Comparison of ENCODE assay signal across 25 cellular contexts in the genomic region with DNA sequence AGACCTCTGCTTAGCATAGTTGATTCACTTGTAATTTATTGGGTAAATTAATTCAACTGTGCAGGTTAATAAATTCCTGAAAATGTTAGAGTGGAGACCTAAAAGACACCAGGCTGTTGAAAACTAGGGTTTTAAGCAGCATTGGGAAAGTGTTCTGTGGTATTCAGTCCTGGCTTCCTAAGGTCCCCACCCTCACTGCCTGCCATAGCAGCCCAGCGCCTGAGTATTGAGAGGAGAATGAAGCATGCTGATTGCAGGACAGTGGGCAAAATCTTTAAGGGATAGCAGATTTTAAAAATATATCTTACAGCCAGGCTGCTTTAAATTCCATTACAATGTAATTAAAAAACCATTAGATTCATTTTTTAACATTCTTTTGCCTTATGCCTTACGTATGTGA. TPM values are rescaled to one million over a fixed set of nuclear protein-coding genes. Genes with fewer than 3 reads are reported as not detected.
"Had no signal": no experiment of that assay in that cellular context is flagged by ENCODE, and none has a peak within 500 bp of the region (broad histone marks: within the 10 kb centered on the region; RNA-seq: fewer than 3 reads in every experiment).

No MANE protein-coding gene starts in this region.

- H3K4me1 Mint-ChIP-seq: activated CD4-positive, alpha-beta T cell treated with anti-CD3 and anti-CD28 coated beads for 36 hours; activated naive CD8-positive, alpha-beta T cell treated with anti-CD3 and anti-CD28 coated beads for 36 hours; natural killer cell; stimulated activated effector memory CD8-positive, alpha-beta T cell treated with anti-CD3 and anti-CD28 coated beads, Interleukin-12 subunit alpha, Interleukin-12 subunit beta, amount 100 ng/mL, for 72 hours had no signal

- H3K4me3 ChIP-seq: ascending aorta, right lobe of liver, skin epidermis, upper lobe of left lung had no signal

- H3K4me3 Mint-ChIP-seq: activated CD4-positive, alpha-beta T cell treated with anti-CD3 and anti-CD28 coated beads for 36 hours; activated naive CD4-positive, alpha-beta T cell treated with anti-CD3 and anti-CD28 coated beads for 36 hours; activated naive CD8-positive, alpha-beta T cell treated with anti-CD3 and anti-CD28 coated beads for 36 hours; activated T-helper 1 cell treated with anti-CD3 and anti-CD28 coated beads, Interleukin-12 subunit alpha, Interleukin-12 subunit beta, Interleukin-2, Interleukin-4 antibody, amounts not matched to agents 30 ng/mL and 10 ng/mL and 1 ng/mL, durations not matched to agents 14 hours and 24 hours and 36 hours; brain; effector memory CD8-positive, alpha-beta T cell; natural killer cell; stimulated activated effector memory CD8-positive, alpha-beta T cell treated with anti-CD3 and anti-CD28 coated beads, Interleukin-12 subunit alpha, Interleukin-12 subunit beta, amount 100 ng/mL, for 72 hours; stimulated activated naive CD8-positive, alpha-beta T cell treated with anti-CD3 and anti-CD28 coated beads, Interleukin-15, Interleukin-2, amounts not matched to agents 100 ng/mL and 50 ng/mL, for 24 hours had no signal

- ATAC-seq: activated CD4-positive, alpha-beta T cell treated with anti-CD3 and anti-CD28 coated beads for 36 hours; effector memory CD8-positive, alpha-beta T cell; natural killer cell; right lobe of liver; stimulated activated effector memory CD8-positive, alpha-beta T cell treated with anti-CD3 and anti-CD28 coated beads, Interleukin-12 subunit alpha, Interleukin-12 subunit beta, amount 100 ng/mL, for 72 hours had no signal

- H3K4me1 ChIP-seq: foreskin keratinocyte, right lobe of liver had no signal

- H3K27me3 ChIP-seq: ascending aorta, foreskin keratinocyte, right lobe of liver, upper lobe of left lung had no signal

- H3K27ac Mint-ChIP-seq: activated CD4-positive, alpha-beta T cell treated with anti-CD3 and anti-CD28 coated beads for 36 hours; activated naive CD4-positive, alpha-beta T cell treated with anti-CD3 and anti-CD28 coated beads for 36 hours; activated naive CD8-positive, alpha-beta T cell treated with anti-CD3 and anti-CD28 coated beads for 36 hours; activated T-helper 1 cell treated with anti-CD3 and anti-CD28 coated beads, Interleukin-12 subunit alpha, Interleukin-12 subunit beta, Interleukin-2, Interleukin-4 antibody, amounts not matched to agents 30 ng/mL and 10 ng/mL and 1 ng/mL, durations not matched to agents 14 hours and 24 hours and 36 hours; effector memory CD8-positive, alpha-beta T cell; natural killer cell; stimulated activated effector memory CD8-positive, alpha-beta T cell treated with anti-CD3 and anti-CD28 coated beads, Interleukin-12 subunit alpha, Interleukin-12 subunit beta, amount 100 ng/mL, for 72 hours; stimulated activated naive CD8-positive, alpha-beta T cell treated with anti-CD3 and anti-CD28 coated beads, Interleukin-15, Interleukin-2, amounts not matched to agents 100 ng/mL and 50 ng/mL, for 24 hours had no signal

- H3K36me3 Mint-ChIP-seq: activated naive CD8-positive, alpha-beta T cell treated with anti-CD3 and anti-CD28 coated beads for 36 hours; natural killer cell; stimulated activated effector memory CD8-positive, alpha-beta T cell treated with anti-CD3 and anti-CD28 coated beads, Interleukin-12 subunit alpha, Interleukin-12 subunit beta, amount 100 ng/mL, for 72 hours had no signal

- H3K27me3 Mint-ChIP-seq: brain; effector memory CD8-positive, alpha-beta T cell had no signal

- H3K36me3 ChIP-seq: right lobe of liver had no signal

- DNase-seq: activated CD4-positive, alpha-beta T cell treated with anti-CD3 and anti-CD28 coated beads for 36 hours; activated CD4-positive, CD25-positive, alpha-beta regulatory T cell; activated CD8-positive, alpha-beta memory T cell treated with anti-CD3 and anti-CD28 coated beads for 24 hours; activated effector memory CD4-positive, alpha-beta T cell treated with anti-CD3 and anti-CD28 coated beads, Interleukin-2, amount 50 U/mL, for 16 hours; activated naive CD4-positive, alpha-beta T cell treated with anti-CD3 and anti-CD28 coated beads for 36 hours; activated naive CD8-positive, alpha-beta T cell treated with anti-CD3 and anti-CD28 coated beads for 36 hours; caudate nucleus; cortex of kidney; effector memory CD8-positive, alpha-beta T cell; erythroblast; foreskin keratinocyte; midbrain; natural killer cell; right lobe of liver; stimulated activated CD4-positive, alpha-beta T cell treated with anti-CD3 and anti-CD28 coated beads, Interleukin-12 subunit alpha, Interleukin-12 subunit beta, amount 100 ng/mL, for 4 hours; stimulated activated CD4-positive, alpha-beta T cell treated with anti-CD3 and anti-CD28 coated beads, Interleukin-4, amount 100 ng/mL, for 1 hour; substantia nigra; upper lobe of left lung had no signal

- H3K27ac ChIP-seq: ascending aorta, foreskin keratinocyte, right lobe of liver, skin epidermis had no signal

- H3K9me3 Mint-ChIP-seq: activated naive CD4-positive, alpha-beta T cell treated with anti-CD3 and anti-CD28 coated beads for 36 hours; activated naive CD8-positive, alpha-beta T cell treated with anti-CD3 and anti-CD28 coated beads for 36 hours; activated T-helper 1 cell treated with anti-CD3 and anti-CD28 coated beads, Interleukin-12 subunit alpha, Interleukin-12 subunit beta, Interleukin-2, Interleukin-4 antibody, amounts not matched to agents 30 ng/mL and 10 ng/mL and 1 ng/mL, durations not matched to agents 14 hours and 24 hours and 36 hours; brain; natural killer cell; stimulated activated naive CD8-positive, alpha-beta T cell treated with anti-CD3 and anti-CD28 coated beads, Interleukin-15, Interleukin-2, amounts not matched to agents 100 ng/mL and 50 ng/mL, for 24 hours had no signal

- H3K9me3 ChIP-seq: ascending aorta, right lobe of liver, upper lobe of left lung had no signal

RNA-seq across cellular contexts. Expression of a gene that starts 20.6 kb away (rescaled TPM):
- total RNA-seq: activated CD4-positive, alpha-beta T cell treated with anti-CD3 and anti-CD28 coated beads for 36 hours; activated naive CD4-positive, alpha-beta T cell treated with anti-CD3 and anti-CD28 coated beads for 36 hours; activated naive CD8-positive, alpha-beta T cell treated with anti-CD3 and anti-CD28 coated beads for 36 hours; activated T-helper 1 cell treated with anti-CD3 and anti-CD28 coated beads, Interleukin-12 subunit alpha, Interleukin-12 subunit beta, Interleukin-2, Interleukin-4 antibody, amounts not matched to agents 30 ng/mL and 10 ng/mL and 1 ng/mL, durations not matched to agents 14 hours and 24 hours and 36 hours; T-helper 1 cell treated with Interleukin-12 subunit alpha and Interleukin-12 subunit beta and Interleukin-4 antibody, amounts not matched to agents 30 ng/mL and 1 ng/mL, for 36 hours had no signal
